ENCODE assay signal across 1 cellular context in genomic region chr12:108117902-108118301, GRCh38.
TF ChIP-seq lines count a peak whose summit lies in the region.

No MANE protein-coding gene starts in this region.

TF ChIP-seq in K562, 482 proteins besides CTCF, POLR2A, EP300 and RAD21 (continues in another document):
- TF ChIP-seq NR0B1 (IDR thresholded peaks at IDR 0.05; ENCODE audit: partially characterized antibody): no peak
- peak; percentile 35; the same call in 1 of the 2 replicates for TF ChIP-seq ZNF449 (CRISPR knock-in tag; IDR thresholded peaks at IDR 0.05)
- TF ChIP-seq CEBPB (tag; IDR thresholded peaks at IDR 0.05): peak; percentile 30; the same call in 1 of the 2 replicates
- TF ChIP-seq FOXM1 (IDR thresholded peaks at IDR 0.05; ENCODE audit: low read depth): no peak
- TF ChIP-seq FOXM1 (CRISPR knock-in tag; IDR thresholded peaks at IDR 0.05; ENCODE audit: low read depth): no peak
- TF ChIP-seq ZBTB11 (CRISPR knock-in tag; IDR thresholded peaks at IDR 0.05): peak in 1 of 3 experiments; percentile 21; a peak in 1 of 6 replicates
- TF ChIP-seq CBFA2T3 (IDR thresholded peaks at IDR 0.05): no peak
- no peak for TF ChIP-seq CBX1 (IDR thresholded peaks at IDR 0.05; ENCODE audit: low read depth)
- no peak for TF ChIP-seq NR4A1 (CRISPR knock-in tag; IDR thresholded peaks at IDR 0.05)
- peak; percentile 82; the same call in 1 of the 2 replicates for TF ChIP-seq NR4A1 (tag; IDR thresholded peaks at IDR 0.05)
- TF ChIP-seq PYGO2 (tag; IDR thresholded peaks at IDR 0.05): peak; percentile 64; the same call in 1 of the 2 replicates
- TF ChIP-seq KLF6 (CRISPR knock-in tag; IDR thresholded peaks at IDR 0.05; ENCODE audit: borderline replicate concordance): 0 out of 2 replicates have a peak, but pooled peaks have one; percentile 33
- no peak for TF ChIP-seq REST (CRISPR knock-in tag; IDR thresholded peaks at IDR 0.05; ENCODE audit: low read depth)
- TF ChIP-seq ZNF197 (CRISPR knock-in tag; IDR thresholded peaks at IDR 0.05; ENCODE audit: low read depth): 0 out of 2 replicates have a peak, but pooled peaks have one; percentile 3
- no peak for TF ChIP-seq JUND (IDR thresholded peaks at IDR 0.05; ENCODE audit: borderline replicate concordance, low read depth, low read length)
- TF ChIP-seq JUND (tag; IDR thresholded peaks at IDR 0.05; ENCODE audit: borderline replicate concordance, low read depth, low read length): peak; percentile 4; the same call in 1 of the 3 replicates
- 0 out of 2 replicates have a peak, but pooled peaks have one; percentile 36 for TF ChIP-seq TRIM25 (IDR thresholded peaks at IDR 0.05; ENCODE audit: borderline replicate concordance)
- TF ChIP-seq XRCC3 (IDR thresholded peaks at IDR 0.05): no peak
- peak; percentile 81 for TF ChIP-seq CREB3 (tag; conservative IDR thresholded peaks at IDR 0.05; ENCODE audit: low read depth)
- 0 out of 4 replicates have a peak, but pooled peaks of 1 of the 2 experiments have one; percentile 31 for TF ChIP-seq FOXA3 (CRISPR knock-in tag; conservative IDR thresholded peaks at IDR 0.05 in 1 of 2, IDR thresholded peaks at IDR 0.05 in 1 of 2)
- TF ChIP-seq ATF4 (CRISPR knock-in tag; IDR thresholded peaks at IDR 0.05): 0 out of 2 replicates have a peak, but pooled peaks have one; percentile 17
- peak; percentile 79; the same call in 1 of the 2 replicates for TF ChIP-seq ZNF668 (CRISPR knock-in tag; IDR thresholded peaks at IDR 0.05)
- peak; percentile 74 for TF ChIP-seq BRD9 (IDR thresholded peaks at IDR 0.05; ENCODE audit: low read depth, partially characterized antibody)
- peak; percentile 6; the same call in 1 of the 2 replicates for TF ChIP-seq ZFP1 (CRISPR knock-in tag; IDR thresholded peaks at IDR 0.05)
- TF ChIP-seq ZNF512 (tag; IDR thresholded peaks at IDR 0.05): no peak
- TF ChIP-seq ZNF740 (CRISPR knock-in tag; IDR thresholded peaks at IDR 0.05): no peak
- peak in 1 of 2 experiments; percentile 76; a peak in 2 of 4 replicates for TF ChIP-seq ZNF740 (tag; IDR thresholded peaks at IDR 0.05)
- TF ChIP-seq SMARCA4 (IDR thresholded peaks at IDR 0.05): 0 out of 2 replicates have a peak, but pooled peaks have one; percentile 9
- no peak for TF ChIP-seq ATF1 (CRISPR knock-in tag; IDR thresholded peaks at IDR 0.05)
- TF ChIP-seq ATF1 (tag; IDR thresholded peaks at IDR 0.05): 0 out of 2 replicates have a peak, but pooled peaks have one; percentile 3
- 0 out of 2 replicates have a peak, but pooled peaks have one; percentile 15 for TF ChIP-seq MTF1 (CRISPR knock-in tag; IDR thresholded peaks at IDR 0.05; ENCODE audit: borderline replicate concordance)
- peak; percentile 33; the same call in 1 of the 2 replicates for TF ChIP-seq NR2C1 (IDR thresholded peaks at IDR 0.05)
- TF ChIP-seq NR2C1 (tag; IDR thresholded peaks at IDR 0.05): peak; percentile 70
- TF ChIP-seq HBP1 (CRISPR knock-in tag; IDR thresholded peaks at IDR 0.05): 0 out of 2 replicates have a peak, but pooled peaks have one; percentile 43
- peak; percentile 39; the same call in 1 of the 2 replicates for TF ChIP-seq ADNP (tag; IDR thresholded peaks at IDR 0.05)
- no peak for TF ChIP-seq ZNF134 (CRISPR knock-in tag; conservative IDR thresholded peaks at IDR 0.05)
- peak; percentile 33; the same call in 1 of the 2 replicates for TF ChIP-seq GATAD2B (IDR thresholded peaks at IDR 0.05; ENCODE audit: borderline replicate concordance)
- peak; percentile 22; the same call in 1 of the 2 replicates for TF ChIP-seq DMBX1 (CRISPR knock-in tag; IDR thresholded peaks at IDR 0.05; ENCODE audit: borderline replicate concordance)
- TF ChIP-seq TCF15 (CRISPR knock-in tag; IDR thresholded peaks at IDR 0.05): peak; percentile 74; the same call in 1 of the 2 replicates
- peak; percentile 42 to 53; a peak in 2 of 4 replicates for TF ChIP-seq KDM1A (IDR thresholded peaks at IDR 0.05)
- peak; percentile 35 for TF ChIP-seq ZNF316 (IDR thresholded peaks at IDR 0.05)
